In genomic region chr15:41989573-41990242, GRCh38 we compare ENCODE assay signal across 8 cellular contexts. TPM values are rescaled to one million over a fixed set of nuclear protein-coding genes. Genes with fewer than 3 reads are reported as not detected.
A peak's percentile ranks its signal among the peaks of the same experiment; 100 is the strongest.
DNase-seq lines count a peak whose midpoint lies in the region; ATAC-seq, FAIRE-seq and TF ChIP-seq lines count a peak whose summit lies in the region.

No MANE protein-coding gene starts in this region.

- in situ Hi-C loops in ACHN (cut with HindIII; ENCODE audit: low pct_ligation_motif_present, low pct_unique_long_range_greater_than_20kb, low sequenced_read_pairs), result no loop called here
- in situ Hi-C loops in GM13977 (cut with MboI; ENCODE audit: low pct_unique_long_range_greater_than_20kb, low sequenced_read_pairs, unreplicated experiment), result loop anchor here (5.0 kb wide), 1 partner anchor 73 kb away; no protein-coding TSS in a partner anchor
- in situ Hi-C loops in mammary epithelial cell (cut with MboI; ENCODE audit: low sequenced_read_pairs in 2 of 2), result loop anchor here (5.0 kb wide), 1 partner anchor 68 kb away; no protein-coding TSS in a partner anchor

- peak; percentile 62 for DNase-seq in ACHN
- DNase-seq in GM13977 (ENCODE audit: low spot score), result peak; percentile 90
- DNase-seq in NCI-H1105 (lab: John Stamatoyannopoulos, UW), result peak; percentile 47
- DNase-seq in activated B cell treated with CpG ODN at 0.5 μM for 24 hours, result peak; percentile 83
- peak; percentile 53 for DNase-seq in mammary epithelial cell
- DNase-seq in keratinocyte (ENCODE audit: low read depth, low spot score), result no peak
- peak; percentile 73 to 92 (median 82) for DNase-seq in stimulated activated CD4-positive, alpha-beta T cell treated with anti-CD3 and anti-CD28 coated beads, Interleukin-1b, Interleukin-23, amount 100 ng/mL, for 24 hours (ENCODE audit: low read depth in 4 of 4, low spot score in 1 of 4)

- H3K9me3 Mint-ChIP-seq in activated B cell treated with CpG ODN at 0.5 μM for 24 hours, result no peaks in the 10 kb centered on the region

- H3K4me2 ChIP-seq in mammary epithelial cell (ENCODE audit: insufficient read depth, low read depth, low read length), result no peak overlapping the region
- no peak overlapping the region for H3K4me2 ChIP-seq in keratinocyte (ENCODE audit: control insufficient read depth, extremely low read depth, insufficient read depth, low read depth, low read length)

- no peaks in the 10 kb centered on the region for H3K36me3 Mint-ChIP-seq in activated B cell treated with CpG ODN at 0.5 μM for 24 hours (ENCODE audit: low read depth)

- H2AFZ ChIP-seq in mammary epithelial cell (ENCODE audit: low read depth, low read length), result no peak overlapping the region
- H2AFZ ChIP-seq in keratinocyte (ENCODE audit: control insufficient read depth, low read length), result no peak overlapping the region

- H3K9ac ChIP-seq in mammary epithelial cell (ENCODE audit: insufficient read depth, low read length) (no peak overlapping the region), keratinocyte (ENCODE audit: control insufficient read depth, extremely low read depth, insufficient read depth, low read length) (no peak overlapping the region)

- H3K27me3 Mint-ChIP-seq in activated B cell treated with CpG ODN at 0.5 μM for 24 hours, result peaks cover 5% of the 10 kb centered on the region

- intact Hi-C loops in activated B cell treated with CpG ODN at 0.5 μM for 24 hours (cut with micrococcal nuclease) (loop anchor here (1.0 to 5.0 kb wide), 4 partner anchors 70 to 217 kb away; partner anchors contain the start of gene MAPKBP1), mammary epithelial cell (cut with micrococcal nuclease) (loop anchor here (1.0 to 10.0 kb wide), 5 partner anchors 68 to 485 kb away; partner anchors contain the start of gene MAPKBP1)

- peak; percentile 86 for FAIRE-seq in keratinocyte (lab: Jason Lieb, UNC)

- H3K27ac ChIP-seq in mammary epithelial cell (ENCODE audit: insufficient read depth, low read depth, low read length) (no peak overlapping the region), keratinocyte (ENCODE audit: control insufficient read depth, insufficient read depth, low read length) (no peak overlapping the region)

- H3K9me1 ChIP-seq in keratinocyte (ENCODE audit: control insufficient read depth, extremely low read depth, insufficient read depth, low read length), result no peaks in the 10 kb centered on the region

- H3K4me3 ChIP-seq in mammary epithelial cell (replicated peaks in 1 of 3; ENCODE audit: insufficient read depth in 1 of 3, low read depth in 2 of 3, low read length in 3 of 3) (no peak overlapping the region), keratinocyte (ENCODE audit: control insufficient read depth in 2 of 3, extremely low read depth in 1 of 3, insufficient read depth in 2 of 3, low read depth in 1 of 3, low read length in 3 of 3) (no peak overlapping the region)

- H3K79me2 ChIP-seq in mammary epithelial cell (ENCODE audit: insufficient read depth, low read length), result no peaks in the 10 kb centered on the region
- H3K79me2 ChIP-seq in keratinocyte (ENCODE audit: control insufficient read depth, insufficient read depth, low read length), result no peaks in the 10 kb centered on the region

- POLR2A ChIA-PET in activated B cell treated with CpG ODN at 0.5 μM for 24 hours (lab: Charles Lee), result interaction anchor here (0.6 to 1.0 kb wide), 4 partner anchors 29 to 92 kb away, joined by 3 to 8 read pairs (median 4); no protein-coding TSS in a partner anchor

- TF ChIP-seq CTCF in GM13977 (IDR thresholded peaks at IDR 0.05; ENCODE audit: extremely low read depth, insufficient read depth, missing control alignments) (peak; percentile 99), activated B cell treated with CpG ODN at 0.5 μM for 24 hours (IDR thresholded peaks at IDR 0.05) (peak; percentile 85), mammary epithelial cell (conservative IDR thresholded peaks at IDR 0.05 in 1 of 2, IDR thresholded peaks at IDR 0.05 in 1 of 2; ENCODE audit: extremely low read depth in 1 of 2, insufficient read depth in 1 of 2, low read depth in 1 of 2, low read length in 2 of 2) (peak; percentile 98 to 99), keratinocyte (optimal IDR thresholded peaks at IDR 0.05 in 1 of 3, IDR thresholded peaks at IDR 0.05 in 1 of 3, conservative IDR thresholded peaks at IDR 0.05 in 1 of 3; ENCODE audit: extremely low read depth in 1 of 3, insufficient read depth in 2 of 3, low read length in 3 of 3) (peak; percentile 97 to 99 (median 98))

- ATAC-seq in activated B cell treated with CpG ODN at 0.5 μM for 24 hours (ENCODE audit: low read depth), result peak; percentile 100
- ATAC-seq in HG02970 (IDR thresholded peaks at IDR 0.05; ENCODE audit: low FRiP score, unreplicated experiment), result no peak

- H3K9me3 ChIP-seq in mammary epithelial cell (replicated peaks; ENCODE audit: insufficient read depth, low read length), result no peaks in the 10 kb centered on the region
- H3K9me3 ChIP-seq in keratinocyte (ENCODE audit: control insufficient read depth, low read depth, low read length), result no peaks in the 10 kb centered on the region

- no peaks in the 10 kb centered on the region for H3K4me1 Mint-ChIP-seq in activated B cell treated with CpG ODN at 0.5 μM for 24 hours

- H3K4me1 ChIP-seq in mammary epithelial cell (ENCODE audit: insufficient read depth, low read length), result no peaks in the 10 kb centered on the region
- no peaks in the 10 kb centered on the region for H3K4me1 ChIP-seq in keratinocyte (ENCODE audit: control insufficient read depth, extremely low read depth, insufficient read depth, low read length)

- H4K20me1 ChIP-seq in mammary epithelial cell (ENCODE audit: insufficient read depth, low read length), result no peaks in the 10 kb centered on the region
- no peaks in the 10 kb centered on the region for H4K20me1 ChIP-seq in keratinocyte (ENCODE audit: control insufficient read depth, extremely low read depth, insufficient read depth, low read length)

- H3K4me3 Mint-ChIP-seq in activated B cell treated with CpG ODN at 0.5 μM for 24 hours, result no peak overlapping the region

- H3K27me3 ChIP-seq in mammary epithelial cell (ENCODE audit: insufficient read depth, low read length) (no peaks in the 10 kb centered on the region), keratinocyte (ENCODE audit: control insufficient read depth, extremely low read depth, insufficient read depth, low read length) (no peaks in the 10 kb centered on the region)

- no peaks in the 10 kb centered on the region for H3K36me3 ChIP-seq in mammary epithelial cell (ENCODE audit: insufficient read depth, low read length)
- H3K36me3 ChIP-seq in keratinocyte (ENCODE audit: control insufficient read depth in 2 of 2, extremely low read depth in 1 of 2, insufficient read depth in 2 of 2, low read length in 2 of 2), result no peaks in the 10 kb centered on the region

- dilution Hi-C loops in mammary epithelial cell (cut with HindIII; ENCODE audit: low sequenced_read_pairs) (no loop called here), keratinocyte (cut with MboI; ENCODE audit: extremely low pct_ligation_motif_present, low sequenced_read_pairs) (no loop called here)

- CTCF ChIA-PET in activated B cell treated with CpG ODN at 0.5 μM for 24 hours (lab: Charles Lee), result interaction anchor here (0.6 to 4.5 kb wide), 21 partner anchors 9 to 217 kb away, joined by 3 to 63 read pairs (median 4); no protein-coding TSS in a partner anchor
- CTCF ChIA-PET in mammary epithelial cell (lab: Charles Lee; ENCODE audit: low non-redundant PET), result interaction anchor here (0.7 to 1.2 kb wide), 3 partner anchors 53 to 95 kb away, joined by 3 to 5 read pairs (median 3); no protein-coding TSS in a partner anchor

- no peak overlapping the region for H3K27ac Mint-ChIP-seq in activated B cell treated with CpG ODN at 0.5 μM for 24 hours

- WGBS in mammary epithelial cell (ENCODE audit: low coverage, missing lambda C conversion rate), result 11% methylated on average over 9 of the region's 9 CpGs

- BruUV-seq in mammary epithelial cell (replicated peaks; lab: Mats Ljungman, UMichigan), result no TSS peak

RNA-seq across cellular contexts. Expression of gene EHD4, which starts 17.4 kb away (rescaled TPM):
- total RNA-seq in activated B cell treated with CpG ODN at 0.5 μM for 24 hours, result 38.4 and 42.6 TPM in 2 replicates
- total RNA-seq in mammary epithelial cell, result 10 to 100 TPM; 53.6 to 65.0 TPM
- 55.8 TPM for polyA plus RNA-seq in mammary epithelial cell
- 66.8 TPM for polyA minus RNA-seq in mammary epithelial cell
- 29.5 to 49.7 TPM (median 31.5 TPM) in 3 replicates for polyA plus RNA-seq in keratinocyte
- polyA plus RNA-seq in keratinocyte (2011; ENCODE audit: low read depth), result 8.7 TPM
- 28.5 and 34.1 TPM in 2 replicates for polyA plus RNA-seq in keratinocyte (2011; cell fraction: cytosol; rRNA removed)
- 27.7 and 35.2 TPM in 2 replicates for polyA plus RNA-seq in keratinocyte (2011; cell fraction: nucleus; rRNA removed)
- polyA plus RNA-seq in keratinocyte (2012; ENCODE audit: low replicate concordance), result 21.9 and 42.9 TPM in 2 replicates
- polyA minus RNA-seq in keratinocyte, result 39.6 to 55.1 TPM (median 41.8 TPM) in 3 replicates
- 58.7 TPM for polyA minus RNA-seq in keratinocyte (2011; cell fraction: cytosol; rRNA and poly(A)+ RNA removed)
- polyA minus RNA-seq in keratinocyte (2011; cell fraction: nucleus; rRNA and poly(A)+ RNA removed), result 27.5 and 35.1 TPM in 2 replicates

RNA-seq across cellular contexts. Expression of gene PLA2G4E, which starts 31.1 kb away (rescaled TPM):
- total RNA-seq in activated B cell treated with CpG ODN at 0.5 μM for 24 hours (not detected in 2 replicates), mammary epithelial cell (under 1 TPM in 1 of 2 donors, not detected in 1; 0.45 TPM)
- polyA plus RNA-seq in mammary epithelial cell (0.07 TPM), keratinocyte (1.1 to 6.7 TPM (median 3.5 TPM) in 3 replicates)
- polyA minus RNA-seq in mammary epithelial cell (not detected), keratinocyte (2.3 to 3.8 TPM (median 2.4 TPM) in 3 replicates)
- 16.7 TPM for polyA plus RNA-seq in keratinocyte (2011; ENCODE audit: low read depth)
- polyA plus RNA-seq in keratinocyte (2011; cell fraction: cytosol; rRNA removed), result 1.0 and 1.7 TPM in 2 replicates
- 7.9 and 10.2 TPM in 2 replicates for polyA plus RNA-seq in keratinocyte (2011; cell fraction: nucleus; rRNA removed)
- 0.96 and 41.0 TPM in 2 replicates for polyA plus RNA-seq in keratinocyte (2012; ENCODE audit: low replicate concordance)
- 1.3 TPM for polyA minus RNA-seq in keratinocyte (2011; cell fraction: cytosol; rRNA and poly(A)+ RNA removed)
- polyA minus RNA-seq in keratinocyte (2011; cell fraction: nucleus; rRNA and poly(A)+ RNA removed), result 5.5 and 6.4 TPM in 2 replicates
